Comparison of ENCODE assay signal across 26 cellular contexts in the genomic region with DNA sequence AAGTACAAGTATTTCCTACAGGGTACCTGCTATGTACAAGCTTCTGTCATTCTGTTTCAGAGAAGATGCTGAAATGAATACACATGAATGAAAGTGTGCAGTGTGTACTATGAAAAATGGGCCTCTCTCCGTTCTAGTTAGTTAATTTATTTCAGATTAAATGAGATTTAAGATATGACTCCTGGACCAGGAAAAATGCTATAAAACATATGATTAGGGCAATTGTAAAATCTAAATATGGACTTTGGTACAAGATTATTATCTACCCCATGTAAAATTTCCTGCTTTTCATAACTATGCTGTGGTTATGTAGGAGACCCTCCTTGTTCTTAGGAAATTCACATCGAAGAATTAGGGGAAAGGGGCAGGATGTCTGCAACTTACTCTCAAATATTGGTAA.
"Had no signal": no experiment of that assay in that cellular context is flagged by ENCODE, and none has a peak within 500 bp of the region (broad histone marks: within the 10 kb centered on the region; RNA-seq: fewer than 3 reads in every experiment).

No MANE protein-coding gene starts in this region.

- ATAC-seq: effector memory CD8-positive, alpha-beta T cell; esophagus mucosa; gastrocnemius medialis; heart right ventricle; left lung; left ventricle myocardium superior; lower lobe of right lung had no signal

- H3K9me3 Mint-ChIP-seq: dendritic cell treated with granulocyte-macrophage colony-stimulating factor and Interleukin-4, amounts not matched to agents 40 ng/mL and 50 ng/mL, for 4 days; effector memory CD8-positive, alpha-beta T cell; endodermal cell had no signal

- H3K27ac ChIP-seq: epithelial cell of prostate, esophagus squamous epithelium, gastrocnemius medialis, heart right ventricle, left lung, lower lobe of right lung had no signal

- H3K9me3 ChIP-seq: esophagus squamous epithelium, gastrocnemius medialis, heart right ventricle, left lung, lower lobe of right lung had no signal

- H3K4me3 ChIP-seq: esophagus squamous epithelium, gastrocnemius medialis, heart right ventricle, left lung, lower lobe of right lung had no signal

- H3K27ac Mint-ChIP-seq: dendritic cell treated with granulocyte-macrophage colony-stimulating factor and Interleukin-4, amounts not matched to agents 40 ng/mL and 50 ng/mL, for 4 days; effector memory CD8-positive, alpha-beta T cell; endodermal cell had no signal

- H3K36me3 ChIP-seq: esophagus squamous epithelium, gastrocnemius medialis, heart right ventricle, left lung, lower lobe of right lung had no signal

- FAIRE-seq: endometrium, kidney had no signal

- H3K4me1 ChIP-seq: esophagus squamous epithelium, gastrocnemius medialis, left lung, lower lobe of right lung had no signal

- DNase-seq: cerebellar nuclear complex; cortex of kidney; effector CD8-positive, alpha-beta T cell; effector memory CD8-positive, alpha-beta T cell; endodermal cell; erythroblast; esophagus squamous epithelium; foreskin fibroblast; foreskin melanocyte; gastrocnemius medialis; glutamatergic neuron; head of caudate nucleus; heart right ventricle; hippocampal formation; islet precursor cell; kidney; kidney glomerular epithelial cell; left lung; left ventricle myocardium superior; lower lobe of right lung; mesenchymal stem cell; midbrain had no signal

- H3K27me3 ChIP-seq: esophagus squamous epithelium, gastrocnemius medialis, heart right ventricle, left lung had no signal

- H3K4me3 Mint-ChIP-seq: dendritic cell treated with granulocyte-macrophage colony-stimulating factor and Interleukin-4, amounts not matched to agents 40 ng/mL and 50 ng/mL, for 4 days; effector memory CD8-positive, alpha-beta T cell; endodermal cell had no signal
